In the genomic region with DNA sequence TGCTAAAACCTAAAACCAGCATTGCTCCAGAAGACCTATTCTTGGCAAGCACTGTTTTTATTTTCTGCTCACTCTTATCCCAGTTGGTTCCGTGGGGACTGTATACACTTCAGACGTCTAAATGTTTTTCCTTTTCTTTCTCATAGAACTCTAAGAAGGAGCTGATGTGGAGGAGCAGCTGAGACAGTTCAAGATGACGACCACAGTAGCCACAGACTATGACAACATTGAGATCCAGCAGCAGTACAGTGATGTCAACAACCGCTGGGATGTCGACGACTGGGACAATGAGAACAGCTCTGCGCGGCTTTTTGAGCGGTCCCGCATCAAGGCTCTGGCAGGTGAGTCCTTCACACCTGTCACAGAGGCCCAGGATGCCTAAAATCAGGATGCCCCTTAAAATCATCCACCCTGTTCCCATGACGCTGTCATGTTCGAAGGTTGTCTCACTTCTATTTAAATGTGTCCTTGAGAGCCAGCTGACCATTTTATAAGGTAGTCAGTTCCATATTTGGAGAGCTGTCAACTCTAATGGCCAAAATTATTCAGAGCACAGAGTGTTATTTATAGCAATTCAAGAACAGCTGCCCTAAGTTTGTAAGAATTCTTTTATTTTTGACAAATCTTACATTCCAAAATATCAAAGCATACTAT, we compare ENCODE assay signal across 19 cellular contexts.
DNase-seq lines count a peak whose midpoint lies in the region; ATAC-seq, FAIRE-seq and TF ChIP-seq lines count a peak whose summit lies in the region.
"Had no signal": no experiment of that assay in that cellular context is flagged by ENCODE, and none has a peak within 500 bp of the region (broad histone marks: within the 10 kb centered on the region; RNA-seq: fewer than 3 reads in every experiment).

No MANE protein-coding gene starts in this region.

- H3K4me1 ChIP-seq in astrocyte (ENCODE audit: insufficient read depth, low read length) (peaks cover 42% of the 10 kb centered on the region), mesenchymal stem cell (ENCODE audit: control insufficient read depth, insufficient read depth, low read depth, low read length) (peaks cover 30% of the 10 kb centered on the region), aorta (ENCODE audit: control insufficient read depth in 1 of 2, insufficient read depth in 2 of 2, low read length in 2 of 2) (peaks cover 2 to 6% of the 10 kb centered on the region in 2 donors)
- H3K4me1 ChIP-seq: BE2C had no signal

- H3K36me3 Mint-ChIP-seq in astrocyte (ENCODE audit: low read depth, unreplicated experiment) = peaks cover 24% of the 10 kb centered on the region
- H3K36me3 Mint-ChIP-seq: CD8-positive, alpha-beta memory T cell had no signal

- H4K91ac ChIP-seq in mesenchymal stem cell (ENCODE audit: low read length) = peak overlapping the region; percentile 21

- no peak overlapping the region for H3K18ac ChIP-seq in mesenchymal stem cell (ENCODE audit: low read depth in 1 of 2, low read length in 2 of 2)

- no peak overlapping the region for H3K4me2 ChIP-seq in astrocyte (ENCODE audit: low read length)
- H3K4me2 ChIP-seq in mesenchymal stem cell (ENCODE audit: low read length, poor library complexity, severe bottlenecking) = no peak overlapping the region

- H3K9me3 Mint-ChIP-seq in astrocyte (ENCODE audit: unreplicated experiment) = no peaks in the 10 kb centered on the region
- H3K9me3 Mint-ChIP-seq: CD8-positive, alpha-beta memory T cell had no signal

- no peak overlapping the region for H2BK12ac ChIP-seq in mesenchymal stem cell (ENCODE audit: low read length in 2 of 2)

- H3K4ac ChIP-seq in mesenchymal stem cell (ENCODE audit: low read depth in 1 of 2, low read length in 2 of 2) = no peak overlapping the region

- H4K8ac ChIP-seq in mesenchymal stem cell (ENCODE audit: low read length) = peak overlapping the region; percentile 75

- H2AK5ac ChIP-seq in mesenchymal stem cell (ENCODE audit: low read length, severe bottlenecking) = peak overlapping the region; percentile 60

- peak; percentile 58 for ATAC-seq in Right ventricle myocardium superior (ENCODE audit: poor library complexity)
- no peak for ATAC-seq in aorta (ENCODE audit: low FRiP score)
- ATAC-seq: Panc1, SK-N-SH treated with all-trans-retinoic acid at 6 μM for 48 hours had no signal

- H3K23ac ChIP-seq in mesenchymal stem cell (ENCODE audit: low read length in 2 of 2) = no peak overlapping the region

- H3K27me3 Mint-ChIP-seq in astrocyte (ENCODE audit: low read depth, unreplicated experiment) = no peaks in the 10 kb centered on the region

- H3K4me3 Mint-ChIP-seq in astrocyte (ENCODE audit: unreplicated experiment) = no peak overlapping the region
- H3K4me3 Mint-ChIP-seq: CD8-positive, alpha-beta memory T cell had no signal

- H3K79me2 ChIP-seq in astrocyte (ENCODE audit: insufficient read depth, low read length) = peaks cover 67% of the 10 kb centered on the region

- peak overlapping the region; percentile 22 for H3K27ac Mint-ChIP-seq in astrocyte (ENCODE audit: unreplicated experiment)
- H3K27ac Mint-ChIP-seq: CD8-positive, alpha-beta memory T cell had no signal

- peaks cover 5% of the 10 kb centered on the region for H3K79me1 ChIP-seq in mesenchymal stem cell (replicated peaks; ENCODE audit: low read length, poor library complexity, severe bottlenecking)

- H3K36me3 ChIP-seq in astrocyte (ENCODE audit: insufficient read depth, low read length) (peaks cover 12% of the 10 kb centered on the region), mesenchymal stem cell (ENCODE audit: control insufficient read depth in 1 of 2, insufficient read depth in 2 of 2, low read depth in 1 of 2, low read length in 2 of 2) (peaks cover 18 to 51% of the 10 kb centered on the region in 2 experiments), aorta (ENCODE audit: control insufficient read depth in 1 of 2, insufficient read depth in 2 of 2, low read length in 1 of 2) (no peaks in the 10 kb centered on the region)

- intact Hi-C loops in Right ventricle myocardium superior (cut with DNase I) = loop anchor here (10.0 kb wide), 1 partner anchor 108 kb away; no protein-coding TSS in a partner anchor
- intact Hi-C loops in aorta (cut with DNase I) = loop anchor here in 1 of 2 donors (10.0 kb wide), 2 partner anchors 128 to 308 kb away; no protein-coding TSS in a partner anchor

- no peaks in the 10 kb centered on the region for H3K27me3 ChIP-seq in astrocyte (ENCODE audit: insufficient read depth, low read length)
- no peaks in the 10 kb centered on the region for H3K27me3 ChIP-seq in mesenchymal stem cell (ENCODE audit: control insufficient read depth in 1 of 2, insufficient read depth in 1 of 2, low read length in 2 of 2)
- no peaks in the 10 kb centered on the region for H3K27me3 ChIP-seq in aorta (ENCODE audit: control insufficient read depth in 1 of 2, insufficient read depth in 2 of 2, low read length in 1 of 2)
- H3K27me3 ChIP-seq: BE2C had no signal

- H3K9ac ChIP-seq in astrocyte (ENCODE audit: low read length) (no peak overlapping the region), mesenchymal stem cell (ENCODE audit: low read length) (no peak overlapping the region)

- H2BK5ac ChIP-seq in mesenchymal stem cell (ENCODE audit: low read depth, low read length, poor library complexity, severe bottlenecking) = no peak overlapping the region

- H3K9me3 ChIP-seq in astrocyte (ENCODE audit: insufficient read depth, low read depth, low read length) (no peaks in the 10 kb centered on the region), mesenchymal stem cell (ENCODE audit: control insufficient read depth, low read length) (no peaks in the 10 kb centered on the region), aorta (ENCODE audit: control insufficient read depth, low read length) (no peaks in the 10 kb centered on the region)
- H3K9me3 ChIP-seq: BE2C, HAP-1 had no signal

- H2BK120ac ChIP-seq in mesenchymal stem cell (ENCODE audit: low read depth, low read length) = no peak overlapping the region

- H3K4me3 ChIP-seq in astrocyte (ENCODE audit: insufficient read depth, low read depth, low read length) (no peak overlapping the region), mesenchymal stem cell (ENCODE audit: insufficient read depth in 1 of 2, low read depth in 1 of 2, low read length in 2 of 2) (no peak overlapping the region), aorta (ENCODE audit: low read length in 2 of 2) (no peak overlapping the region)
- H3K4me3 ChIP-seq: HAP-1 had no signal

- no peak for TF ChIP-seq CTCF in astrocyte (IDR thresholded peaks at IDR 0.05; ENCODE audit: insufficient read depth, low read depth, low read length)

- WGBS in mesenchymal stem cell = 93% methylated on average over 10 of the region's 12 CpGs
- 65 to 68% methylated on average over 12 of the region's 12 CpGs for whole genome bisulfite sequencing in aorta, 2 donors

- H2AFZ ChIP-seq in astrocyte (ENCODE audit: low read depth, low read length) = no peak overlapping the region
- no peak overlapping the region for H2AFZ ChIP-seq in mesenchymal stem cell (ENCODE audit: low read depth, low read length)

- H2BK15ac ChIP-seq in mesenchymal stem cell (ENCODE audit: low read depth, poor library complexity, severe bottlenecking) = peak overlapping the region; percentile 19

- FAIRE-seq in astrocyte (lab: Jason Lieb, UNC) = no peak
- FAIRE-seq: HTR-8/SVneo had no signal

- peaks cover 45% of the 10 kb centered on the region for H3K4me1 Mint-ChIP-seq in astrocyte (ENCODE audit: low read depth, unreplicated experiment)

- DNase-seq in astrocyte (ENCODE audit: low read depth) (no peak), Right ventricle myocardium superior (no peak), mesenchymal stem cell (no peak), aorta (no peak), NCI-H446 treated with DMSO at 0.1 percent for 48 hours (lab: John Stamatoyannopoulos, UW) (no peak), OCI-M1 (lab: John Stamatoyannopoulos, UW) (no peak), C1 segment of cervical spinal cord (lab: John Stamatoyannopoulos, UW) (no peak)
- DNase-seq: BE2C; CD8-positive, alpha-beta memory T cell; KBM-7; NCI-H1105 treated with DMSO at 0.1 percent for 48 hours; NCI-H187 treated with DMSO at 0.1 percent for 48 hours; NCI-H446; NCI-H748 treated with DMSO at 0.1 percent for 48 hours; SHP77 had no signal

- H4K20me1 ChIP-seq in astrocyte (ENCODE audit: insufficient read depth, low read length) = peaks cover 13% of the 10 kb centered on the region

- H3K14ac ChIP-seq in mesenchymal stem cell (ENCODE audit: low read length in 2 of 2) = no peak overlapping the region

- H3K27ac ChIP-seq in astrocyte (ENCODE audit: low read depth, low read length) (no peak overlapping the region), mesenchymal stem cell (ENCODE audit: low read length, poor library complexity, severe bottlenecking) (no peak overlapping the region), aorta (ENCODE audit: low read depth in 1 of 2, low read length in 2 of 2) (peak overlapping the region; percentile 3 to 61)

Comparison
In these comparisons a context has a peak if more than half of its experiments do, and no peak if none do; other contexts are left out.
1. H3K27ac ChIP-seq: peak in aorta (2 of 2); none in astrocyte (single experiment) and mesenchymal stem cell (single experiment).